In the genomic region with DNA sequence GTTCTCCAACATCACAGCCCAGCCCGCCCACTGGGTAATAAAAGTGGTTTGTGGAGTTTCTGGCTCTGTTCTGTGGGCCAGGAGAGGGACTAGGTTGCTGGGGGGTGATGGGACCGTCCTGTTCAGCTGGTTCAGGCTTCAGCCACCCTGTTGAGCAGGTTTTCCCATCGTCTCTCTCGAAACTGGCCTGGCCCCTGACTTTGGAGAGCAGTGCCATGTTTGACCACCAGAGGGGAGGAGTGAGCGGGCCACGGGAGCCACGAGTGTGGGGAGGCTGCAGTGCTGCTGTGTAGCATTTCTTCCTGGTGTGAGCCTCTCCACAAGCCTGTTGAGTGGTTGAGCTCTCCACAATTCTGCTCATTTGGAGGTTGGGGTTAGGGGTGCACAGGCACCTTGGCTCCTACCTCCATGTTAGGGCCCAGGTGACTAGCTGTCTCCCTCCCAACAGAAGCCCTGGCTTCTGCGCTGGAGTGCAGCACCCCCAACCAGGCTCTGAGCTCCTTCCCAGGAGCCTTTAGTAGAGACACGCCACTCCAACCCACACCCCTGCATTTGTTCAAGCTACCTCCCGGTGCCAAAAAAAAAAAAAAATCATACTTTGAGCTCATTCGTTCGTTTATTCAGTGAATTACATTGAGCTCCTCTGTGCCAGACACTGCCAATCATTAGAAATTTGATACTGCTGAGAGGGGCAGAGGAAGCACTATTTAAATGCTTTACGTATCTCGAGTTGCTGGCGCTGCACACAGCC, we compare ENCODE assay signal across 9 cellular contexts. TPM values are rescaled to one million over a fixed set of nuclear protein-coding genes. Genes with fewer than 3 reads are reported as not detected.
DNase-seq lines count a peak whose midpoint lies in the region; ATAC-seq and TF ChIP-seq lines count a peak whose summit lies in the region.
"Had no signal": no experiment of that assay in that cellular context is flagged by ENCODE, and none has a peak within 500 bp of the region (broad histone marks: within the 10 kb centered on the region; RNA-seq: fewer than 3 reads in every experiment).

No MANE protein-coding gene starts in this region.

- TF ChIP-seq CTCF in brain (conservative IDR thresholded peaks at IDR 0.05) = peak; percentile 88 to 91

- H3K27ac Mint-ChIP-seq in brain = peak overlapping the region in 2 of 5 experiments; percentile 16 to 28
- H3K27ac Mint-ChIP-seq: activated naive CD8-positive, alpha-beta T cell had no signal

- in situ Hi-C loops in Caki2 (cut with HindIII; ENCODE audit: low pct_unique_long_range_greater_than_20kb, low sequenced_read_pairs) = no loop called here

- peaks cover 21% of the 10 kb centered on the region for H3K4me1 Mint-ChIP-seq in brain

- no peak for ATAC-seq in GM21576 (IDR thresholded peaks at IDR 0.05; ENCODE audit: unreplicated experiment)

- peaks cover 0 to 4% (median 0%) of the 10 kb centered on the region in 5 experiments for H3K9me3 Mint-ChIP-seq in brain

- no peaks in the 10 kb centered on the region for H3K36me3 Mint-ChIP-seq in brain
- H3K36me3 Mint-ChIP-seq: activated naive CD8-positive, alpha-beta T cell had no signal

- peaks cover 16% of the 10 kb centered on the region for H3K27me3 Mint-ChIP-seq in brain
- H3K27me3 Mint-ChIP-seq: activated naive CD8-positive, alpha-beta T cell had no signal

- DNase-seq in Caki2 (ENCODE audit: low read depth) = peak; percentile 57
- DNase-seq in H4 (ENCODE audit: low spot score) = peak; percentile 55
- peak; percentile 41 for DNase-seq in NCI-H1694 treated with DMSO at 0.1 percent for 48 hours (lab: John Stamatoyannopoulos, UW)
- DNase-seq in UCSD-AML1 (lab: John Stamatoyannopoulos, UW; ENCODE audit: unreplicated experiment) = peak; percentile 81
- peak; percentile 92 for DNase-seq in iPS-NIHi11 (ENCODE audit: low spot score)
- peak; percentile 78 for DNase-seq in stimulated activated CD4-positive, alpha-beta T cell treated with anti-CD3 and anti-CD28 coated beads, Interleukin-12 subunit alpha, Interleukin-12 subunit beta, amount 100 ng/mL, for 4 hours

- H3K4me3 Mint-ChIP-seq in brain = peak overlapping the region in 1 of 5 experiments; percentile 26
- H3K4me3 Mint-ChIP-seq: activated naive CD8-positive, alpha-beta T cell had no signal

RNA-seq across cellular contexts. Expression of gene SPINT1, which starts 13.9 kb away (rescaled TPM):
- 19.5 and 29.7 TPM in 2 replicates for total RNA-seq in Caki2 (2014; rRNA removed; shearing (Covaris generic); ENCODE audit: low replicate concordance)
- 0.02 TPM in 1 of 2 replicates, not detected in the other for total RNA-seq in H4 (2014; rRNA removed; shearing (Covaris generic))
- 151 TPM for polyA plus RNA-seq in brain (ENCODE audit: insufficient read depth, low read depth, low replicate concordance)

RNA-seq across cellular contexts. Expression of gene RHOV, which starts 16.3 kb away (rescaled TPM):
- 0.23 and 0.51 TPM in 2 replicates for total RNA-seq in Caki2 (2014; rRNA removed; shearing (Covaris generic); ENCODE audit: low replicate concordance)
- 0.41 TPM in 1 of 2 replicates, not detected in the other for total RNA-seq in H4 (2014; rRNA removed; shearing (Covaris generic))
- 2.3 TPM for polyA plus RNA-seq in brain (ENCODE audit: insufficient read depth, low read depth, low replicate concordance)

RNA-seq across cellular contexts. Expression of gene PPP1R14D, which starts 29.3 kb away (rescaled TPM):
- not detected in 2 replicates for total RNA-seq in Caki2 (2014; rRNA removed; shearing (Covaris generic); ENCODE audit: low replicate concordance)
- not detected in 2 replicates for total RNA-seq in H4 (2014; rRNA removed; shearing (Covaris generic))
- 0.66 TPM for polyA plus RNA-seq in brain (ENCODE audit: insufficient read depth, low read depth, low replicate concordance)

RNA-seq across cellular contexts. Expression of gene VPS18, which starts 36.5 kb away (rescaled TPM):
- total RNA-seq in Caki2 (2014; rRNA removed; shearing (Covaris generic); ENCODE audit: low replicate concordance) = 20.5 and 23.9 TPM in 2 replicates
- 13.3 and 18.5 TPM in 2 replicates for total RNA-seq in H4 (2014; rRNA removed; shearing (Covaris generic))
- 18.2 TPM for polyA plus RNA-seq in brain (ENCODE audit: insufficient read depth, low read depth, low replicate concordance)

RNA-seq across cellular contexts. Expression of gene DNAJC17, which starts 50.5 kb away (rescaled TPM):
- total RNA-seq in Caki2 (2014; rRNA removed; shearing (Covaris generic); ENCODE audit: low replicate concordance) = 51.3 and 103 TPM in 2 replicates
- 50.4 and 60.5 TPM in 2 replicates for total RNA-seq in H4 (2014; rRNA removed; shearing (Covaris generic))
- 45.6 TPM for polyA plus RNA-seq in brain (ENCODE audit: insufficient read depth, low read depth, low replicate concordance)

Comparison
In these comparisons a context has a peak if more than half of its experiments do, and no peak if none do; other contexts are left out.
1. DNase-seq: peak in every context shown above with its lines; median percentile 92 in iPS-NIHi11; 81 in UCSD-AML1; 78 in stimulated activated CD4-positive, alpha-beta T cell treated with anti-CD3 and anti-CD28 coated beads, Interleukin-12 subunit alpha, Interleukin-12 subunit beta, amount 100 ng/mL, for 4 hours; 57 in Caki2; 55 in H4; 41 in NCI-H1694 treated with DMSO at 0.1 percent for 48 hours.
2. RNA of gene SPINT1, which starts 13.9 kb away (total RNA-seq): 19.5 to 29.7 TPM in Caki2; 0.02 TPM in H4; every median in the first group is over 10 times any median in the second.